Comparison of ENCODE assay signal across 1 cellular context in the genomic region with DNA sequence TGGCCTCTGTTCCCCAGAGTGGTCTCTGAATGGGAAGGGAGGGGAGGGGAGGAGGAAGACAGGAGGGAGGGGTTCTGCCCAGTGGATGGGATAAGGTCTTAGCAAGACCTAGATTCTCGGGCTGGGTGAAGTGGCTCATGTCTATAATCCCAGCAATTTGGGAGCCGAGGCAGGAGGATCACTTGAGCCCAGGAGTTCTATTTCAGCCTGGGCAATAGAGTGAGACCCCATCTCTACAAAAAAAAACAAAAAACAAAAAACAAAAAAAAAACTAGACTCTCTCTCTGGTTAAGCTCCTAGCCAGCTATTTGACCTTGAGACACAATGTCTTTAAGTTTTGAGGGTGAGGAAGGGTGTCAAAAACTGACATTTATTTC.
TF ChIP-seq lines count a peak whose summit lies in the region.

No MANE protein-coding gene starts in this region.

TF ChIP-seq in IMR-90, 13 proteins besides CTCF, POLR2A, EP300 and RAD21:
- no peak for TF ChIP-seq MAZ (IDR thresholded peaks at IDR 0.05; ENCODE audit: borderline replicate concordance, low read depth, low read length)
- TF ChIP-seq, protein P1, sequence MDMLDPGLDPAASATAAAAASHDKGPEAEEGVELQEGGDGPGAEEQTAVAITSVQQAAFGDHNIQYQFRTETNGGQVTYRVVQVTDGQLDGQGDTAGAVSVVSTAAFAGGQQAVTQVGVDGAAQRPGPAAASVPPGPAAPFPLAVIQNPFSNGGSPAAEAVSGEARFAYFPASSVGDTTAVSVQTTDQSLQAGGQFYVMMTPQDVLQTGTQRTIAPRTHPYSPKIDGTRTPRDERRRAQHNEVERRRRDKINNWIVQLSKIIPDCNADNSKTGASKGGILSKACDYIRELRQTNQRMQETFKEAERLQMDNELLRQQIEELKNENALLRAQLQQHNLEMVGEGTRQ (IDR thresholded peaks at IDR 0.05; ENCODE audit: low read depth, low read length): no peak
- no peak for TF ChIP-seq RFX5 (IDR thresholded peaks at IDR 0.05; ENCODE audit: low read depth, low read length)
- TF ChIP-seq FOS (IDR thresholded peaks at IDR 0.05; ENCODE audit: low read depth, low read length): no peak
- no peak for TF ChIP-seq MAFK (IDR thresholded peaks at IDR 0.05; ENCODE audit: low read depth, low read length)
- TF ChIP-seq CEBPB (IDR thresholded peaks at IDR 0.05; ENCODE audit: low read depth, low read length): no peak
- no peak for TF ChIP-seq RCOR1 (IDR thresholded peaks at IDR 0.05; ENCODE audit: insufficient replicate concordance, low read length)
- TF ChIP-seq CHD1 (IDR thresholded peaks at IDR 0.05; ENCODE audit: low read depth, low read length): no peak
- TF ChIP-seq, protein P2, sequence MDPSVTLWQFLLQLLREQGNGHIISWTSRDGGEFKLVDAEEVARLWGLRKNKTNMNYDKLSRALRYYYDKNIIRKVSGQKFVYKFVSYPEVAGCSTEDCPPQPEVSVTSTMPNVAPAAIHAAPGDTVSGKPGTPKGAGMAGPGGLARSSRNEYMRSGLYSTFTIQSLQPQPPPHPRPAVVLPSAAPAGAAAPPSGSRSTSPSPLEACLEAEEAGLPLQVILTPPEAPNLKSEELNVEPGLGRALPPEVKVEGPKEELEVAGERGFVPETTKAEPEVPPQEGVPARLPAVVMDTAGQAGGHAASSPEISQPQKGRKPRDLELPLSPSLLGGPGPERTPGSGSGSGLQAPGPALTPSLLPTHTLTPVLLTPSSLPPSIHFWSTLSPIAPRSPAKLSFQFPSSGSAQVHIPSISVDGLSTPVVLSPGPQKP (IDR thresholded peaks at IDR 0.05; ENCODE audit: borderline replicate concordance, low read depth, low read length): no peak
- TF ChIP-seq SMC3 (IDR thresholded peaks at IDR 0.05; ENCODE audit: low read depth, low read length): no peak
- no peak for TF ChIP-seq MXI1 (IDR thresholded peaks at IDR 0.05; ENCODE audit: borderline replicate concordance, low read depth, low read length)
- TF ChIP-seq BHLHE40 (IDR thresholded peaks at IDR 0.05; ENCODE audit: low read depth, low read length): no peak
- no peak for TF ChIP-seq NFE2L2 (IDR thresholded peaks at IDR 0.05; ENCODE audit: low read depth, low read length)
